Comparison of ENCODE assay signal across 1 cellular context in genomic region chr14:74257988-74258704, GRCh38.
TF ChIP-seq lines count a peak whose summit lies in the region.

No MANE protein-coding gene starts in this region.

TF ChIP-seq in IMR-90, 13 proteins besides CTCF, POLR2A, EP300 and RAD21 (continued from another document):
- TF ChIP-seq FOS (IDR thresholded peaks at IDR 0.05; ENCODE audit: low read depth, low read length), result no peak
- no peak for TF ChIP-seq MXI1 (IDR thresholded peaks at IDR 0.05; ENCODE audit: borderline replicate concordance, low read depth, low read length)
- TF ChIP-seq CEBPB (IDR thresholded peaks at IDR 0.05; ENCODE audit: low read depth, low read length), result no peak
- no peak for TF ChIP-seq RFX5 (IDR thresholded peaks at IDR 0.05; ENCODE audit: low read depth, low read length)
- TF ChIP-seq BHLHE40 (IDR thresholded peaks at IDR 0.05; ENCODE audit: low read depth, low read length), result no peak
- TF ChIP-seq NFE2L2 (IDR thresholded peaks at IDR 0.05; ENCODE audit: low read depth, low read length), result no peak
- no peak for TF ChIP-seq CHD1 (IDR thresholded peaks at IDR 0.05; ENCODE audit: low read depth, low read length)
- TF ChIP-seq RCOR1 (IDR thresholded peaks at IDR 0.05; ENCODE audit: insufficient replicate concordance, low read length), result no peak
- no peak for TF ChIP-seq SMC3 (IDR thresholded peaks at IDR 0.05; ENCODE audit: low read depth, low read length)
- no peak for TF ChIP-seq ELK1 (IDR thresholded peaks at IDR 0.05; ENCODE audit: borderline replicate concordance, low read depth, low read length)
- no peak for TF ChIP-seq USF2 (IDR thresholded peaks at IDR 0.05; ENCODE audit: low read depth, low read length)
